In genomic region chr19:39030854-39031367, GRCh38 we compare ENCODE assay signal across 7 cellular contexts. TPM values are rescaled to one million over a fixed set of nuclear protein-coding genes. Genes with fewer than 3 reads are reported as not detected.
DNase-seq lines count a peak whose midpoint lies in the region; ATAC-seq and TF ChIP-seq lines count a peak whose summit lies in the region.

No MANE protein-coding gene starts in this region.

- H3K27me3 ChIP-seq in HAP-1 (ENCODE audit: low read depth), result no peaks in the 10 kb centered on the region

- peak overlapping the region; percentile 63 for H3K4me3 Mint-ChIP-seq in activated CD8-positive, alpha-beta T cell treated with anti-CD3 and anti-CD28 coated beads for 36 hours
- peak overlapping the region; percentile 73 for H3K4me3 Mint-ChIP-seq in stimulated activated effector memory CD8-positive, alpha-beta T cell treated with anti-CD3 and anti-CD28 coated beads, Interleukin-12 subunit alpha, Interleukin-12 subunit beta, amount 100 ng/mL, for 72 hours

- DNase-seq in HAP-1 (ENCODE audit: low spot score in 2 of 2) (no peak), ACHN (no peak)
- no peak for DNase-seq in activated CD8-positive, alpha-beta T cell treated with anti-CD3 and anti-CD28 coated beads for 36 hours
- DNase-seq in stimulated activated effector memory CD8-positive, alpha-beta T cell treated with anti-CD3 and anti-CD28 coated beads, Interleukin-12 subunit alpha, Interleukin-12 subunit beta, amount 100 ng/mL, for 72 hours (ENCODE audit: low spot score in 2 of 2), result no peak
- no peak for DNase-seq in stimulated activated CD4-positive, alpha-beta T cell treated with anti-CD3 and anti-CD28 coated beads, Interleukin-4, amount 100 ng/mL, for 4 hours

- peaks cover 22% of the 10 kb centered on the region for H3K27me3 Mint-ChIP-seq in activated CD8-positive, alpha-beta T cell treated with anti-CD3 and anti-CD28 coated beads for 36 hours

- intact Hi-C loops in activated CD8-positive, alpha-beta T cell treated with anti-CD3 and anti-CD28 coated beads for 36 hours (cut with micrococcal nuclease), result no loop called here

- H3K9me3 Mint-ChIP-seq in activated CD8-positive, alpha-beta T cell treated with anti-CD3 and anti-CD28 coated beads for 36 hours, result no peaks in the 10 kb centered on the region
- no peaks in the 10 kb centered on the region for H3K9me3 Mint-ChIP-seq in stimulated activated effector memory CD8-positive, alpha-beta T cell treated with anti-CD3 and anti-CD28 coated beads, Interleukin-12 subunit alpha, Interleukin-12 subunit beta, amount 100 ng/mL, for 72 hours

- peaks cover 9% of the 10 kb centered on the region for H3K4me1 ChIP-seq in HAP-1

- in situ Hi-C loops in HAP-1 (cut with MboI; ENCODE audit: low sequenced_read_pairs) (no loop called here), ACHN (cut with HindIII; ENCODE audit: low pct_ligation_motif_present, low pct_unique_long_range_greater_than_20kb, low sequenced_read_pairs) (no loop called here)

- ATAC-seq in activated CD8-positive, alpha-beta T cell treated with anti-CD3 and anti-CD28 coated beads for 36 hours, result no peak
- no peak for ATAC-seq in stimulated activated effector memory CD8-positive, alpha-beta T cell treated with anti-CD3 and anti-CD28 coated beads, Interleukin-12 subunit alpha, Interleukin-12 subunit beta, amount 100 ng/mL, for 72 hours
- ATAC-seq in GM21619 (IDR thresholded peaks at IDR 0.05; ENCODE audit: unreplicated experiment), result no peak

- no peak for TF ChIP-seq CTCF in activated CD8-positive, alpha-beta T cell treated with anti-CD3 and anti-CD28 coated beads for 36 hours (IDR thresholded peaks at IDR 0.05)

- no peaks in the 10 kb centered on the region for H3K36me3 Mint-ChIP-seq in activated CD8-positive, alpha-beta T cell treated with anti-CD3 and anti-CD28 coated beads for 36 hours (ENCODE audit: low read depth)
- H3K36me3 Mint-ChIP-seq in stimulated activated effector memory CD8-positive, alpha-beta T cell treated with anti-CD3 and anti-CD28 coated beads, Interleukin-12 subunit alpha, Interleukin-12 subunit beta, amount 100 ng/mL, for 72 hours, result no peaks in the 10 kb centered on the region

- peak overlapping the region; percentile 46 for H3K4me3 ChIP-seq in HAP-1
- H3K4me3 ChIP-seq in iPS-11a (ENCODE audit: low read depth, low read length), result peak overlapping the region; percentile 65

- H3K9me3 ChIP-seq in HAP-1, result no peaks in the 10 kb centered on the region

- CTCF ChIA-PET in activated CD8-positive, alpha-beta T cell treated with anti-CD3 and anti-CD28 coated beads for 36 hours (lab: Charles Lee), result interaction anchor here (1.5 kb wide), 1 partner anchor 69 kb away, joined by 5 read pairs; no protein-coding TSS in a partner anchor

- H3K27ac Mint-ChIP-seq in activated CD8-positive, alpha-beta T cell treated with anti-CD3 and anti-CD28 coated beads for 36 hours, result no peak overlapping the region
- no peak overlapping the region for H3K27ac Mint-ChIP-seq in stimulated activated effector memory CD8-positive, alpha-beta T cell treated with anti-CD3 and anti-CD28 coated beads, Interleukin-12 subunit alpha, Interleukin-12 subunit beta, amount 100 ng/mL, for 72 hours

- peaks cover 16% of the 10 kb centered on the region for H3K4me1 Mint-ChIP-seq in activated CD8-positive, alpha-beta T cell treated with anti-CD3 and anti-CD28 coated beads for 36 hours (ENCODE audit: low read depth)
- peaks cover 7% of the 10 kb centered on the region for H3K4me1 Mint-ChIP-seq in stimulated activated effector memory CD8-positive, alpha-beta T cell treated with anti-CD3 and anti-CD28 coated beads, Interleukin-12 subunit alpha, Interleukin-12 subunit beta, amount 100 ng/mL, for 72 hours

- POLR2A ChIA-PET in activated CD8-positive, alpha-beta T cell treated with anti-CD3 and anti-CD28 coated beads for 36 hours (lab: Charles Lee), result no interaction called here

- no peaks in the 10 kb centered on the region for H3K36me3 ChIP-seq in HAP-1 (replicated peaks)

RNA-seq across cellular contexts. Expression of gene FBXO27, which starts 1.4 kb away (rescaled TPM):
- 1 to 10 TPM; 1.9 to 2.3 TPM for total RNA-seq in activated CD8-positive, alpha-beta T cell treated with anti-CD3 and anti-CD28 coated beads for 36 hours

RNA-seq across cellular contexts. Expression of gene ACP7, which starts 53.3 kb away (rescaled TPM):
- total RNA-seq in activated CD8-positive, alpha-beta T cell treated with anti-CD3 and anti-CD28 coated beads for 36 hours, result not detected

RNA-seq across cellular contexts. Expression of gene FBXO17, which starts 55.4 kb away (rescaled TPM):
- total RNA-seq in activated CD8-positive, alpha-beta T cell treated with anti-CD3 and anti-CD28 coated beads for 36 hours, result not detected
